Comparison of ENCODE assay signal across 12 cellular contexts in the genomic region with DNA sequence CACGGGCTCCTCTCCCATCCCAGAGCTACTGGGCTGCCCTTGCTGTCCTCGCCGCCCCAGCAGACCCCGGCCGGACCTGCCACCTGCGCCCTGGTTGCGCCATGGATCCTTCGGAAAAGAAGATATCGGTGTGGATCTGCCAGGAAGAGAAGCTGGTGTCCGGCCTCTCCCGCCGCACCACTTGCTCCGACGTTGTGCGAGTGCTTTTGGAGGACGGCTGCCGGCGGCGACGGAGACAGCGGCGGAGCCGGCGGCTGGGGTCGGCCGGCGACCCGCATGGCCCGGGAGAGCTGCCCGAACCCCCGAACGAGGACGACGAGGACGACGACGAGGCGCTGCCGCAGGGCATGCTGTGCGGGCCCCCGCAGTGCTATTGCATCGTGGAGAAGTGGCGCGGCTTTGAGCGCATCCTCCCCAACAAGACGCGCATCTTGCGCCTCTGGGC. TPM values are rescaled to one million over a fixed set of nuclear protein-coding genes. Genes with fewer than 3 reads are reported as not detected.
DNase-seq lines count a peak whose midpoint lies in the region; TF ChIP-seq lines count a peak whose summit lies in the region.
"Had no signal": no experiment of that assay in that cellular context is flagged by ENCODE, and none has a peak within 500 bp of the region (broad histone marks: within the 10 kb centered on the region; RNA-seq: fewer than 3 reads in every experiment).

No MANE protein-coding gene starts in this region.

- H3K36me3 Mint-ChIP-seq in activated CD4-positive, alpha-beta T cell treated with anti-CD3 and anti-CD28 coated beads, Interleukin-2, amount 10 ng/mL, durations not matched to agents 24 days and 14 days (ENCODE audit: low read depth): no peaks in the 10 kb centered on the region
- peaks cover 10% of the 10 kb centered on the region for H3K36me3 Mint-ChIP-seq in type B pancreatic cell

- no peak overlapping the region for H3K4me3 Mint-ChIP-seq in activated CD4-positive, alpha-beta T cell treated with anti-CD3 and anti-CD28 coated beads, Interleukin-2, amount 10 ng/mL, durations not matched to agents 24 days and 14 days
- H3K4me3 Mint-ChIP-seq in type B pancreatic cell: peak overlapping the region; percentile 92

- peak overlapping the region; percentile 21 for H3K4me3 ChIP-seq in colonic mucosa
- peak overlapping the region; percentile 40 for H3K4me3 ChIP-seq in mesodermal cell (ENCODE audit: extremely low read depth, insufficient read depth, low read length, poor library complexity, severe bottlenecking)

- TF ChIP-seq CTCF in colonic mucosa (IDR thresholded peaks at IDR 0.05) (no peak), type B pancreatic cell (conservative IDR thresholded peaks at IDR 0.05) (no peak)

- H3K4me1 ChIP-seq in colonic mucosa: peaks cover 14% of the 10 kb centered on the region
- H3K4me1 ChIP-seq in mesodermal cell (ENCODE audit: control insufficient read depth, insufficient read depth, low read length, poor library complexity, severe bottlenecking): peaks cover 14% of the 10 kb centered on the region

- H3K9me3 Mint-ChIP-seq in activated CD4-positive, alpha-beta T cell treated with anti-CD3 and anti-CD28 coated beads, Interleukin-2, amount 10 ng/mL, durations not matched to agents 24 days and 14 days: no peaks in the 10 kb centered on the region
- H3K9me3 Mint-ChIP-seq in type B pancreatic cell: no peaks in the 10 kb centered on the region

- no peak overlapping the region for H3K27ac Mint-ChIP-seq in activated CD4-positive, alpha-beta T cell treated with anti-CD3 and anti-CD28 coated beads, Interleukin-2, amount 10 ng/mL, durations not matched to agents 24 days and 14 days
- H3K27ac Mint-ChIP-seq in type B pancreatic cell: no peak overlapping the region

- H3K9me3 ChIP-seq in colonic mucosa (no peaks in the 10 kb centered on the region), mesodermal cell (ENCODE audit: control insufficient read depth, low read length) (no peaks in the 10 kb centered on the region)
- H3K9me3 ChIP-seq: uterus had no signal

- H3K27me3 ChIP-seq in colonic mucosa: peaks cover 31% of the 10 kb centered on the region

- peak; percentile 24 for DNase-seq in activated CD4-positive, alpha-beta T cell treated with anti-CD3 and anti-CD28 coated beads for 48 hours
- no peak for DNase-seq in activated CD4-positive, alpha-beta T cell treated with anti-CD3 and anti-CD28 coated beads, Interleukin-2, amount 10 ng/mL, durations not matched to agents 24 days and 14 days
- DNase-seq in colonic mucosa (no peak), type B pancreatic cell (ENCODE audit: extremely low spot score, unreplicated experiment) (peak; percentile 68), NCI-H1436 treated with DMSO at 0.1 percent for 48 hours (lab: John Stamatoyannopoulos, UW) (no peak), NCI-H2107 treated with DMSO at 0.1 percent for 48 hours (lab: John Stamatoyannopoulos, UW; ENCODE audit: unreplicated experiment) (no peak), iPS-NIHi7 (ENCODE audit: extremely low spot score) (no peak)
- DNase-seq: activated effector memory CD4-positive, alpha-beta T cell treated with anti-CD3 and anti-CD28 coated beads, Interleukin-2, amount 50 U/mL, for 16 hours had no signal

- intact Hi-C loops in activated CD4-positive, alpha-beta T cell treated with anti-CD3 and anti-CD28 coated beads, Interleukin-2, amount 10 ng/mL, durations not matched to agents 24 days and 14 days (cut with micrococcal nuclease): no loop called here
- intact Hi-C loops in colonic mucosa (cut with DNase I): no loop called here

- H3K27ac ChIP-seq in colonic mucosa (no peak overlapping the region), mesodermal cell (ENCODE audit: low read depth, low read length, severe bottlenecking) (no peak overlapping the region)
- H3K27ac ChIP-seq: C4-2B, gastroesophageal sphincter, uterus had no signal

- no peaks in the 10 kb centered on the region for H3K36me3 ChIP-seq in colonic mucosa
- no peaks in the 10 kb centered on the region for H3K36me3 ChIP-seq in mesodermal cell (ENCODE audit: control insufficient read depth, insufficient read depth, low read length)
- H3K36me3 ChIP-seq: gastroesophageal sphincter, uterus had no signal

- peak overlapping the region in 1 of 2 donors; percentile 23 for H3K9ac ChIP-seq in colonic mucosa (ENCODE audit: low read depth in 2 of 2, low read length in 2 of 2)

- peaks cover 64% of the 10 kb centered on the region for H3K27me3 Mint-ChIP-seq in activated CD4-positive, alpha-beta T cell treated with anti-CD3 and anti-CD28 coated beads, Interleukin-2, amount 10 ng/mL, durations not matched to agents 24 days and 14 days
- peaks cover 83% of the 10 kb centered on the region for H3K27me3 Mint-ChIP-seq in type B pancreatic cell

- H3K4me1 Mint-ChIP-seq in activated CD4-positive, alpha-beta T cell treated with anti-CD3 and anti-CD28 coated beads, Interleukin-2, amount 10 ng/mL, durations not matched to agents 24 days and 14 days: no peaks in the 10 kb centered on the region
- H3K4me1 Mint-ChIP-seq in type B pancreatic cell (ENCODE audit: unreplicated experiment): peaks cover 34% of the 10 kb centered on the region

- 0 to 1% methylated on average over 42 to 44 of the region's 48 CpGs for WGBS in mesodermal cell (ENCODE audit: insufficient coverage in 2 of 2), 2 experiments

RNA-seq across cellular contexts. Expression of gene RASSF10, which starts 0.4 kb away (rescaled TPM):
- not detected in 2 replicates for total RNA-seq in activated CD4-positive, alpha-beta T cell treated with anti-CD3 and anti-CD28 coated beads, Interleukin-2, amount 10 ng/mL, durations not matched to agents 24 days and 14 days
- total RNA-seq in colonic mucosa (1 to 10 TPM; 1.4 to 4.7 TPM), type B pancreatic cell (ENCODE audit: low replicate concordance) (8.6 and 13.8 TPM in 2 replicates)
- 0.63 TPM for polyA plus RNA-seq in mesodermal cell (2013, experiment 1 of 2)
- polyA plus RNA-seq in mesodermal cell (2013, experiment 2 of 2): 0.46 TPM

Comparison
In these comparisons a context has a peak if more than half of its experiments do, and no peak if none do; other contexts are left out.
1. DNase-seq: peak in activated CD4-positive, alpha-beta T cell treated with anti-CD3 and anti-CD28 coated beads for 48 hours (single experiment) and type B pancreatic cell (single experiment); none in activated CD4-positive, alpha-beta T cell treated with anti-CD3 and anti-CD28 coated beads, Interleukin-2, amount 10 ng/mL, durations not matched to agents 24 days and 14 days (single experiment), colonic mucosa (single experiment), NCI-H1436 treated with DMSO at 0.1 percent for 48 hours (single experiment), NCI-H2107 treated with DMSO at 0.1 percent for 48 hours (single experiment) and iPS-NIHi7 (single experiment).